In the genomic region with DNA sequence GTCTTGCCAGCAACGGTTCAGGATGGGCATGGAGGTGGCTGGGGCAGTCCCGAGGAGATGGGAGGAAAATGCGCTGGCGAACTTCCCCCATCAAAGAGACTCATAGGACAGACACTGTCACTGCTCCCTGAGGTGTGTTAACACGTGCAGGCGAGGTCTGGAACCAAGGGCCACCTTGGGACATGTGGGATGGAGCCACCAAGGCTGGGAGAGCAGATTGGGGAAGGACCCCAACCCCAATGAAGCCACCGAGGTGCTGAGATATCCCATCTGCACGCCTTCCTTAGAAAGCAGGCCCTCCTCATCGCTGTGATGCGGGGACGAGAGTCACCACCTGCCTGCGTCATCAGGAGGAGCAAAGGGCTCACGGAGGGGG, we compare ENCODE assay signal across 19 cellular contexts. TPM values are rescaled to one million over a fixed set of nuclear protein-coding genes. Genes with fewer than 3 reads are reported as not detected.
DNase-seq lines count a peak whose midpoint lies in the region; ATAC-seq, FAIRE-seq and TF ChIP-seq lines count a peak whose summit lies in the region.
"Had no signal": no experiment of that assay in that cellular context is flagged by ENCODE, and none has a peak within 500 bp of the region (broad histone marks: within the 10 kb centered on the region; RNA-seq: fewer than 3 reads in every experiment).

No MANE protein-coding gene starts in this region.

- H3K4me3 Mint-ChIP-seq in activated T-cell treated with anti-CD3 and anti-CD28 coated beads, Interleukin-2, amount 50 U/mL, for 72 hours, result no peak overlapping the region
- no peak overlapping the region for H3K4me3 Mint-ChIP-seq in nephron progenitor cell
- H3K4me3 Mint-ChIP-seq: B cell; CD4-positive, CD25-positive, alpha-beta regulatory T cell had no signal

- no peaks in the 10 kb centered on the region for H3K4me1 ChIP-seq in BE2C
- no peaks in the 10 kb centered on the region; a peak in 1 of 7 replicates for H3K4me1 ChIP-seq in H1 (replicated peaks in 1 of 4; ENCODE audit: control insufficient read depth in 3 of 4, insufficient read depth in 4 of 4, low read length in 3 of 4)

- WGBS in H1 (ENCODE audit: extremely low coverage in 1 of 2, insufficient coverage in 1 of 2, insufficient read length in 1 of 2, insufficient replicate concordance in 2 of 2, low coverage in 1 of 2, low lambda C conversion rate in 2 of 2, missing lambda C conversion rate in 1 of 2), 2 experiments, result 84% methylated on average over 13 of the region's 13 CpGs; no CpG with 5 or more reads in 1 of the 2 experiments

- no peak for TF ChIP-seq RAD21 in H1 (IDR thresholded peaks at IDR 0.05 in 1 of 2, conservative IDR thresholded peaks at IDR 0.05 in 1 of 2; ENCODE audit: low read depth in 2 of 2, low read length in 2 of 2)

- no peak overlapping the region for H2BK20ac ChIP-seq in H1 (ENCODE audit: low read length)

- peaks cover 13 to 14% of the 10 kb centered on the region in 2 donors for H3K9me3 Mint-ChIP-seq in activated T-cell treated with anti-CD3 and anti-CD28 coated beads, Interleukin-2, amount 50 U/mL, for 72 hours
- peaks cover 23% of the 10 kb centered on the region for H3K9me3 Mint-ChIP-seq in nephron progenitor cell

- H4K91ac ChIP-seq in H1 (replicated peaks; ENCODE audit: insufficient read length, low read length), result no peak overlapping the region

- peaks cover 14% of the 10 kb centered on the region for H3K27me3 Mint-ChIP-seq in activated T-cell treated with anti-CD3 and anti-CD28 coated beads, Interleukin-2, amount 50 U/mL, for 72 hours (ENCODE audit: low read depth)
- H3K27me3 Mint-ChIP-seq in nephron progenitor cell (ENCODE audit: low read depth, poor library complexity), result peaks cover 18% of the 10 kb centered on the region

- H4K5ac ChIP-seq in H1 (ENCODE audit: insufficient read length, low read depth, low read length), result no peak overlapping the region

- no peaks in the 10 kb centered on the region for H3K79me2 ChIP-seq in H1 (ENCODE audit: control insufficient read depth in 1 of 2, insufficient read depth in 2 of 2, low read length in 2 of 2)

- H3K4me3 ChIP-seq in BE2C (ENCODE audit: low read depth, low read length), result no peak overlapping the region
- H3K4me3 ChIP-seq in H1 (ENCODE audit: extremely low read depth in 1 of 4, insufficient read depth in 2 of 4, low read depth in 3 of 4, low read length in 4 of 4), result no peak overlapping the region

- ATAC-seq in activated T-cell treated with anti-CD3 and anti-CD28 coated beads, Interleukin-2, amount 50 U/mL, for 72 hours (replicated peaks in 1 of 2), result no peak
- ATAC-seq in HG02884 (IDR thresholded peaks at IDR 0.05; ENCODE audit: unreplicated experiment), result no peak

- H2BK120ac ChIP-seq in H1 (replicated peaks; ENCODE audit: low read depth, low read length), result no peak overlapping the region

- TF ChIP-seq POLR2A in H1 (IDR thresholded peaks at IDR 0.05; ENCODE audit: control extremely low read depth in 1 of 2, low read depth in 2 of 2, low read length in 2 of 2), result no peak

- H3K9ac ChIP-seq in H1 (replicated peaks in 1 of 4; ENCODE audit: extremely low read depth in 1 of 4, low read depth in 3 of 4, low read length in 3 of 4), result no peak overlapping the region

- H3K4me2 ChIP-seq in H1 (ENCODE audit: insufficient read depth in 1 of 2, low read depth in 2 of 2, low read length in 2 of 2), result no peak overlapping the region

- no peak overlapping the region for H2AK5ac ChIP-seq in H1 (ENCODE audit: low read depth, low read length)

- H3K9me3 ChIP-seq in BE2C (no peaks in the 10 kb centered on the region), H1 (ENCODE audit: insufficient read depth in 2 of 2, low read depth in 1 of 2, low read length in 1 of 2) (no peaks in the 10 kb centered on the region)

- no peak overlapping the region for H3K14ac ChIP-seq in H1 (ENCODE audit: insufficient read length)

- H3K56ac ChIP-seq in H1 (replicated peaks; ENCODE audit: insufficient read length, low read depth, low read length), result no peak overlapping the region

- H3K36me3 Mint-ChIP-seq in activated T-cell treated with anti-CD3 and anti-CD28 coated beads, Interleukin-2, amount 50 U/mL, for 72 hours (ENCODE audit: insufficient read depth in 2 of 2), result peaks cover 11 to 15% of the 10 kb centered on the region in 2 donors
- peaks cover 11% of the 10 kb centered on the region for H3K36me3 Mint-ChIP-seq in nephron progenitor cell (ENCODE audit: low read depth)
- H3K36me3 Mint-ChIP-seq: CD4-positive, CD25-positive, alpha-beta regulatory T cell had no signal

- H3K79me1 ChIP-seq in H1 (ENCODE audit: low read depth, low read length), result no peaks in the 10 kb centered on the region

- H2BK12ac ChIP-seq in H1 (ENCODE audit: low read depth, low read length), result no peak overlapping the region

- TF ChIP-seq EP300 in H1 (IDR thresholded peaks at IDR 0.05; ENCODE audit: borderline replicate concordance in 1 of 2, low read depth in 2 of 2, low read length in 2 of 2), result no peak

- H2AFZ ChIP-seq in H1 (ENCODE audit: low read length), result no peak overlapping the region

- no peaks in the 10 kb centered on the region for H4K20me1 ChIP-seq in H1 (replicated peaks in 1 of 2; ENCODE audit: control insufficient read depth in 1 of 2, insufficient read depth in 2 of 2, low read length in 2 of 2)

- no peak overlapping the region for H3K23ac ChIP-seq in H1 (ENCODE audit: insufficient read length)

- CTCF ChIA-PET in H1 (lab: Charles Lee; ENCODE audit: partially characterized antibody), result interaction anchor here (2.0 kb wide), 1 partner anchor 42 kb away, joined by 6 read pairs; no protein-coding TSS in a partner anchor

- TF ChIP-seq CTCF in BE2C (IDR thresholded peaks at IDR 0.05; ENCODE audit: low read depth, low read length) (no peak), H1 (IDR thresholded peaks at IDR 0.05; ENCODE audit: control extremely low read depth in 1 of 3, insufficient read depth in 1 of 3, low read depth in 1 of 3, low read length in 3 of 3) (no peak), nephron progenitor cell (IDR thresholded peaks at IDR 0.05) (no peak)

- no peak overlapping the region for H3K18ac ChIP-seq in H1 (ENCODE audit: extremely low read depth, low read length)

- intact Hi-C loops in posterior vena cava (cut with DNase I), result no loop called here

- H3K23me2 ChIP-seq in H1 (ENCODE audit: low read depth, low read length), result peaks cover 2% of the 10 kb centered on the region; the same call in 1 of the 2 replicates

- H3K27me3 ChIP-seq in BE2C (no peaks in the 10 kb centered on the region), H1 (replicated peaks in 1 of 4; ENCODE audit: control insufficient read depth in 3 of 4, extremely low read depth in 1 of 4, insufficient read depth in 3 of 4, low read length in 3 of 4) (no peaks in the 10 kb centered on the region; a peak in 2 of 7 replicates)

- POLR2A ChIA-PET in H1 (lab: Charles Lee; ENCODE audit: partially characterized antibody), result no interaction called here

- no peaks in the 10 kb centered on the region for H3K4me1 Mint-ChIP-seq in activated T-cell treated with anti-CD3 and anti-CD28 coated beads, Interleukin-2, amount 50 U/mL, for 72 hours (ENCODE audit: low read depth)
- H3K4me1 Mint-ChIP-seq in nephron progenitor cell, result peaks cover 14% of the 10 kb centered on the region
- H3K4me1 Mint-ChIP-seq: B cell; CD4-positive, CD25-positive, alpha-beta regulatory T cell had no signal

- no peak overlapping the region for H3K4ac ChIP-seq in H1 (replicated peaks; ENCODE audit: insufficient read length, low read depth, low read length)

- no peak overlapping the region for H3K27ac ChIP-seq in H1 (ENCODE audit: low read depth, low read length)

- no peak overlapping the region for H2BK15ac ChIP-seq in H1 (ENCODE audit: low read length)

- H2BK5ac ChIP-seq in H1 (ENCODE audit: low read depth, low read length), result no peak overlapping the region

- H4K8ac ChIP-seq in H1 (ENCODE audit: extremely low read depth, insufficient read depth, low read length), result peak overlapping the region; percentile 72; the same call in 1 of the 2 replicates

- peak; percentile 11 for DNase-seq in activated T-cell treated with anti-CD3 and anti-CD28 coated beads, Interleukin-2, amount 50 U/mL, for 1 hour
- no peak for DNase-seq in activated T-cell treated with anti-CD3 and anti-CD28 coated beads, Interleukin-2, amount 50 U/mL, for 72 hours
- DNase-seq in BE2C (peak; percentile 4), H1 (ENCODE audit: low read depth in 1 of 2, low spot score in 2 of 2) (no peak), posterior vena cava (ENCODE audit: low spot score) (peak; percentile 69), nephron progenitor cell (no peak)
- DNase-seq: CD4-positive, CD25-positive, alpha-beta regulatory T cell; COR-L47; DMS 273 treated with DMSO at 0.1 percent for 48 hours; GDM1; GOT3; NCI-H1105 treated with DMSO at 0.1 percent for 48 hours; NCI-H510A; NCI-H748 treated with DMSO at 0.1 percent for 48 hours; NK-92 treated with Interleukin-12 subunit alpha and Interleukin-12 subunit beta, amount 100 ng/mL, for 24 hours; SHP77 treated with DMSO at 0.1 percent for 48 hours had no signal

- H3K27ac Mint-ChIP-seq in activated T-cell treated with anti-CD3 and anti-CD28 coated beads, Interleukin-2, amount 50 U/mL, for 72 hours, result no peak overlapping the region
- no peak overlapping the region for H3K27ac Mint-ChIP-seq in nephron progenitor cell
- H3K27ac Mint-ChIP-seq: B cell; CD4-positive, CD25-positive, alpha-beta regulatory T cell had no signal

- FAIRE-seq in H1 (lab: Jason Lieb, UNC), result no peak
- FAIRE-seq: RCC 7860 had no signal

- no peaks in the 10 kb centered on the region for H3K36me3 ChIP-seq in BE2C
- no peaks in the 10 kb centered on the region for H3K36me3 ChIP-seq in H1 (ENCODE audit: control insufficient read depth in 2 of 4, insufficient read depth in 4 of 4, low read length in 3 of 4)

TF ChIP-seq in H1, 55 proteins besides CTCF, POLR2A, EP300 and RAD21 (continues in another document):
- TF ChIP-seq SIN3A (conservative IDR thresholded peaks at IDR 0.05 in 1 of 2, IDR thresholded peaks at IDR 0.05 in 1 of 2; ENCODE audit: low read depth in 1 of 2, low read length in 2 of 2), result no peak
- TF ChIP-seq CHD2 (IDR thresholded peaks at IDR 0.05; ENCODE audit: low read length), result no peak
- TF ChIP-seq HDAC6 (IDR thresholded peaks at IDR 0.05; ENCODE audit: low read depth, low read length), result no peak
- no peak for TF ChIP-seq JUN (IDR thresholded peaks at IDR 0.05; ENCODE audit: low read depth, low read length)
- TF ChIP-seq BRCA1 (IDR thresholded peaks at IDR 0.05; ENCODE audit: low read depth, low read length), result no peak

RNA-seq across cellular contexts. Expression of a gene that starts 16.9 kb away (rescaled TPM):
- 1 to 10 TPM; 2.6 to 2.8 TPM for total RNA-seq in activated T-cell treated with anti-CD3 and anti-CD28 coated beads, Interleukin-2, amount 50 U/mL, for 72 hours
- polyA plus RNA-seq in BE2C (2012; ENCODE audit: insufficient read depth, insufficient read length, low read depth), result 178 TPM
- total RNA-seq in H1 (2021; fragmentation: NEBNext Ultra II Directional; extraction: Animal tissue kit (Norgen Biotek cat#: 25700)), result 2.1 and 3.0 TPM in 2 replicates
- 2.9 and 3.7 TPM in 2 replicates for polyA plus RNA-seq in H1 (2011; rRNA removed)
- 2.7 TPM for polyA plus RNA-seq in H1 (2011; cell fraction: cytosol; rRNA removed)
- 5.0 TPM for polyA plus RNA-seq in H1 (2011; cell fraction: nucleus; rRNA removed)
- polyA plus RNA-seq in H1 (2012, experiment 1 of 2), result 2.0 to 3.5 TPM (median 2.7 TPM) in 4 replicates
- polyA plus RNA-seq in H1 (2012, experiment 2 of 2), result 1.5 TPM
- polyA plus RNA-seq in H1 (2013, experiment 1 of 2), result 1.6 TPM
- 1.8 TPM for polyA plus RNA-seq in H1 (2013, experiment 2 of 2)
- polyA minus RNA-seq in H1 (2011; rRNA and poly(A)+ RNA removed), result 1.0 and 1.7 TPM in 2 replicates
- polyA minus RNA-seq in H1 (2011; cell fraction: cytosol; rRNA and poly(A)+ RNA removed), result 1.4 TPM
- 1.9 TPM for polyA minus RNA-seq in H1 (2011; cell fraction: nucleus; rRNA and poly(A)+ RNA removed)
- total RNA-seq in posterior vena cava, result 1 to 10 TPM in 1 of 2 donors, under 1 TPM in 1; 0.56 to 1.2 TPM
- total RNA-seq: B cell had no signal

Comparison
In these comparisons a context has a peak if more than half of its experiments do, and no peak if none do; other contexts are left out.
1. DNase-seq: peak in activated T-cell treated with anti-CD3 and anti-CD28 coated beads, Interleukin-2, amount 50 U/mL, for 1 hour (single experiment), BE2C (single experiment) and posterior vena cava (single experiment); none in activated T-cell treated with anti-CD3 and anti-CD28 coated beads, Interleukin-2, amount 50 U/mL, for 72 hours (0 of 2), H1 (0 of 2) and nephron progenitor cell (single experiment).